1 cellular context compared by ENCODE assay signal in the genomic region with DNA sequence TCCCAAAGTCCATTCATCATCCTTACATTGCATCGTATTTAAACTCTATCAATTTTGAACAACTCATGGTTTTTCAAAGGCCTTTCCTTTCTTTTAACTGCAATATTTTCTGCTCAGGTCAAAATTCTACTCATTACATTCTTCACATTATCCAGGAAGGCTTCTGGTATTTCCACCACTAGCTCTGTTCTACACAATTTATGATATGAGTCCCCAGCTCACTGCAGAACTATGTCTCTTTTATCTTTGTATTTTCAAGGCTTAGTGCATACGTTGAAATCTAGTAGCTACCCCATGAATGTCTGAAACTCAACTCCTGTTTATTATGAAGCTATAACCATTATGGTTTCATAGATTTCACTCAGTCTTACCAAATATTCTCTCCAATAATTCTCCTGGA.
TF ChIP-seq lines count a peak whose summit lies in the region.

No MANE protein-coding gene starts in this region.

TF ChIP-seq in IMR-90, 13 proteins besides CTCF, POLR2A, EP300 and RAD21:
- no peak for TF ChIP-seq MAFK (IDR thresholded peaks at IDR 0.05; ENCODE audit: low read depth, low read length)
- TF ChIP-seq BHLHE40 (IDR thresholded peaks at IDR 0.05; ENCODE audit: low read depth, low read length): no peak
- TF ChIP-seq, protein P1, sequence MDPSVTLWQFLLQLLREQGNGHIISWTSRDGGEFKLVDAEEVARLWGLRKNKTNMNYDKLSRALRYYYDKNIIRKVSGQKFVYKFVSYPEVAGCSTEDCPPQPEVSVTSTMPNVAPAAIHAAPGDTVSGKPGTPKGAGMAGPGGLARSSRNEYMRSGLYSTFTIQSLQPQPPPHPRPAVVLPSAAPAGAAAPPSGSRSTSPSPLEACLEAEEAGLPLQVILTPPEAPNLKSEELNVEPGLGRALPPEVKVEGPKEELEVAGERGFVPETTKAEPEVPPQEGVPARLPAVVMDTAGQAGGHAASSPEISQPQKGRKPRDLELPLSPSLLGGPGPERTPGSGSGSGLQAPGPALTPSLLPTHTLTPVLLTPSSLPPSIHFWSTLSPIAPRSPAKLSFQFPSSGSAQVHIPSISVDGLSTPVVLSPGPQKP (IDR thresholded peaks at IDR 0.05; ENCODE audit: borderline replicate concordance, low read depth, low read length): no peak
- TF ChIP-seq, protein P2, sequence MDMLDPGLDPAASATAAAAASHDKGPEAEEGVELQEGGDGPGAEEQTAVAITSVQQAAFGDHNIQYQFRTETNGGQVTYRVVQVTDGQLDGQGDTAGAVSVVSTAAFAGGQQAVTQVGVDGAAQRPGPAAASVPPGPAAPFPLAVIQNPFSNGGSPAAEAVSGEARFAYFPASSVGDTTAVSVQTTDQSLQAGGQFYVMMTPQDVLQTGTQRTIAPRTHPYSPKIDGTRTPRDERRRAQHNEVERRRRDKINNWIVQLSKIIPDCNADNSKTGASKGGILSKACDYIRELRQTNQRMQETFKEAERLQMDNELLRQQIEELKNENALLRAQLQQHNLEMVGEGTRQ (IDR thresholded peaks at IDR 0.05; ENCODE audit: low read depth, low read length): no peak
- TF ChIP-seq SMC3 (IDR thresholded peaks at IDR 0.05; ENCODE audit: low read depth, low read length): no peak
- no peak for TF ChIP-seq NFE2L2 (IDR thresholded peaks at IDR 0.05; ENCODE audit: low read depth, low read length)
- no peak for TF ChIP-seq MAZ (IDR thresholded peaks at IDR 0.05; ENCODE audit: borderline replicate concordance, low read depth, low read length)
- no peak for TF ChIP-seq RFX5 (IDR thresholded peaks at IDR 0.05; ENCODE audit: low read depth, low read length)
- no peak for TF ChIP-seq MXI1 (IDR thresholded peaks at IDR 0.05; ENCODE audit: borderline replicate concordance, low read depth, low read length)
- no peak for TF ChIP-seq CHD1 (IDR thresholded peaks at IDR 0.05; ENCODE audit: low read depth, low read length)
- TF ChIP-seq FOS (IDR thresholded peaks at IDR 0.05; ENCODE audit: low read depth, low read length): no peak
- TF ChIP-seq RCOR1 (IDR thresholded peaks at IDR 0.05; ENCODE audit: insufficient replicate concordance, low read length): no peak
- no peak for TF ChIP-seq CEBPB (IDR thresholded peaks at IDR 0.05; ENCODE audit: low read depth, low read length)
